17 cellular contexts compared by ENCODE assay signal in the genomic region with DNA sequence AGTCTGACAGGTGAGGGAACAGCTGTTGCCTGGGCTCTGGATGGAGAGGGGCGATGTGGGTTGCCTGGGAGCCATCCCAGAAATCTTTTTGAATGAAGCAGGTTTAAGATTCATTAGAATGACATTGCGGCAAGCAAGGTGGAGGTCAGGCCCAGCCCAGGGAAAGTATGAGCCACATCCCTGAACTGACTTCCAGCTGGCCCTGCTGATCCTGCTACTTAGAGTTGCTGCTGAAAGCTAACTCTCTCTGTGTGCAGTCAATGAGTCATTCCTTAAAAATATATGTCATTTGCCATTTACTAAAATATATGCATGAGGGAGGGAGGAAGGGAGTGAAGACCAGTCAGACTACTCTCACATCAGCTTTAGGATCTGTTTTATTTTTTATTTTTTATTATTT. TPM values are rescaled to one million over a fixed set of nuclear protein-coding genes. Genes with fewer than 3 reads are reported as not detected.
DNase-seq lines count a peak whose midpoint lies in the region; ATAC-seq, FAIRE-seq and TF ChIP-seq lines count a peak whose summit lies in the region.
"Had no signal": no experiment of that assay in that cellular context is flagged by ENCODE, and none has a peak within 500 bp of the region (broad histone marks: within the 10 kb centered on the region; RNA-seq: fewer than 3 reads in every experiment).

No MANE protein-coding gene starts in this region.

- peak in 1 of 5 donors; percentile 35 for DNase-seq in heart left ventricle
- no peak for DNase-seq in left ventricle myocardium inferior
- peak; percentile 11 to 15 for DNase-seq in SJCRH30
- DNase-seq in fibroblast of mammary gland (ENCODE audit: low read depth), result peak; percentile 29
- DNase-seq in right lobe of liver, result no peak
- no peak for DNase-seq in anterior cingulate cortex (lab: John Stamatoyannopoulos, UW)
- no peak for DNase-seq in pancreas
- DNase-seq: activated B cell treated with CpG ODN at 0.5 μM for 24 hours; activated CD8-positive, alpha-beta memory T cell treated with anti-CD3 and anti-CD28 coated beads, Interleukin-2, amount 10 ng/mL, durations not matched to agents 7 days and 5 days; activated naive CD4-positive, alpha-beta T cell; CD4-positive, alpha-beta T cell; lower lobe of right lung; nephron progenitor cell; NK-92 treated with Interleukin-12 subunit alpha and Interleukin-12 subunit beta, amount 100 ng/mL, for 24 hours had no signal

- ATAC-seq in heart left ventricle (peak in 3 of 4 donors; percentile 63 to 84 (median 68)), right lobe of liver (no peak), HG03045 (IDR thresholded peaks at IDR 0.05; ENCODE audit: unreplicated experiment) (no peak), pancreas (no peak)
- ATAC-seq: activated CD8-positive, alpha-beta memory T cell treated with anti-CD3 and anti-CD28 coated beads, Interleukin-2, amount 10 ng/mL, durations not matched to agents 7 days and 5 days; lower lobe of right lung had no signal

- intact Hi-C loops in heart left ventricle (cut with DNase I) (loop anchor here in 1 of 10 donors (10.0 kb wide), 1 partner anchor 58 kb away; no protein-coding TSS in a partner anchor), left ventricle myocardium inferior (cut with micrococcal nuclease) (no loop called here), right lobe of liver (cut with DNase I) (no loop called here), pancreas (cut with DNase I) (no loop called here)

- FAIRE-seq in pancreas (lab: Jason Lieb, UNC), result no peak
- FAIRE-seq: A204.1, H1 had no signal

- H3K9me3 ChIP-seq in heart left ventricle (no peaks in the 10 kb centered on the region), left ventricle myocardium inferior (replicated peaks) (no peaks in the 10 kb centered on the region), SJCRH30 (replicated peaks) (no peaks in the 10 kb centered on the region), right lobe of liver (no peaks in the 10 kb centered on the region), pancreas (no peaks in the 10 kb centered on the region)
- H3K9me3 ChIP-seq: lower lobe of right lung had no signal

- TF ChIP-seq CTCF in heart left ventricle (IDR thresholded peaks at IDR 0.05) (no peak), left ventricle myocardium inferior (IDR thresholded peaks at IDR 0.05; ENCODE audit: borderline replicate concordance) (no peak), fibroblast of mammary gland (conservative IDR thresholded peaks at IDR 0.05; ENCODE audit: control insufficient read depth, insufficient read depth, low read depth, low read length) (no peak), right lobe of liver (IDR thresholded peaks at IDR 0.05) (no peak), pancreas (IDR thresholded peaks at IDR 0.05) (no peak)

- H3K4me1 ChIP-seq in heart left ventricle (peaks cover 0 to 10% (median 0%) of the 10 kb centered on the region in 12 donors), left ventricle myocardium inferior (no peaks in the 10 kb centered on the region), SJCRH30 (no peaks in the 10 kb centered on the region), right lobe of liver (no peaks in the 10 kb centered on the region), pancreas (no peaks in the 10 kb centered on the region)
- H3K4me1 ChIP-seq: lower lobe of right lung had no signal

- no peak for TF ChIP-seq POLR2A in heart left ventricle (IDR thresholded peaks at IDR 0.05)
- TF ChIP-seq POLR2A in right lobe of liver (IDR thresholded peaks at IDR 0.05), result no peak

- H3K27ac ChIP-seq in heart left ventricle (no peak overlapping the region), left ventricle myocardium inferior (replicated peaks) (no peak overlapping the region), SJCRH30 (no peak overlapping the region), right lobe of liver (no peak overlapping the region), pancreas (no peak overlapping the region)
- H3K27ac ChIP-seq: lower lobe of right lung had no signal

- H3K4me3 ChIP-seq in heart left ventricle, result no peak overlapping the region
- no peak overlapping the region for H3K4me3 ChIP-seq in left ventricle myocardium inferior
- H3K4me3 ChIP-seq in SJCRH30, result no peak overlapping the region
- no peak overlapping the region for H3K4me3 ChIP-seq in fibroblast of mammary gland (ENCODE audit: control insufficient read depth, low read depth, low read length)
- H3K4me3 ChIP-seq in right lobe of liver, result no peak overlapping the region
- H3K4me3 ChIP-seq in pancreas, result no peak overlapping the region
- H3K4me3 ChIP-seq: lower lobe of right lung had no signal

- H3K36me3 ChIP-seq in heart left ventricle, result no peaks in the 10 kb centered on the region
- H3K36me3 ChIP-seq in left ventricle myocardium inferior, result no peaks in the 10 kb centered on the region
- H3K36me3 ChIP-seq in SJCRH30, result no peaks in the 10 kb centered on the region
- no peaks in the 10 kb centered on the region for H3K36me3 ChIP-seq in right lobe of liver
- H3K36me3 ChIP-seq in pancreas, result no peaks in the 10 kb centered on the region
- H3K36me3 ChIP-seq: lower lobe of right lung had no signal

- WGBS in heart left ventricle, 4 donors, result 87 to 94% (median 91%) methylated on average over 2 of the region's 2 CpGs
- 75% methylated on average over 1 of the region's 2 CpGs for WGBS in right lobe of liver (ENCODE audit: insufficient coverage, low coverage, low lambda C conversion rate, missing lambda C conversion rate)
- WGBS in pancreas, 2 donors, result 95 to 97% methylated on average over 2 of the region's 2 CpGs

- no peaks in the 10 kb centered on the region for H3K27me3 ChIP-seq in heart left ventricle
- no peaks in the 10 kb centered on the region for H3K27me3 ChIP-seq in left ventricle myocardium inferior (ENCODE audit: low read depth)
- H3K27me3 ChIP-seq in SJCRH30, result peaks cover 7% of the 10 kb centered on the region; the same call in 1 of the 2 replicates
- H3K27me3 ChIP-seq in right lobe of liver, result no peaks in the 10 kb centered on the region
- no peaks in the 10 kb centered on the region for H3K27me3 ChIP-seq in pancreas

RNA-seq across cellular contexts. Expression of a gene that starts 54.3 kb away (rescaled TPM):
- total RNA-seq in heart left ventricle (10 to 100 TPM; 13.8 to 39.3 (median 28.9) TPM), left ventricle myocardium inferior (20.3 TPM), right lobe of liver (10 to 100 TPM; 13.3 to 20.4 (median 18.4) TPM), pancreas (10 to 100 TPM; 14.3 to 26.2 (median 16.0) TPM)
- polyA plus RNA-seq in heart left ventricle (10 to 100 TPM in 1 of 2 donors, 1 to 10 TPM in 1; 6.5 to 11.7 TPM), pancreas (1 to 10 TPM; 4.8 to 9.8 TPM)
- total RNA-seq in SJCRH30 (2014; rRNA removed; shearing (Covaris generic)), result 24.6 and 27.8 TPM in 2 replicates

Comparison
In these comparisons a context has a peak if more than half of its experiments do, and no peak if none do; other contexts are left out.
1. ATAC-seq: peak in heart left ventricle (3 of 4); none in right lobe of liver (0 of 4), HG03045 (single experiment) and pancreas (0 of 4).
2. DNase-seq: peak in SJCRH30 (2 of 2) and fibroblast of mammary gland (single experiment); none in left ventricle myocardium inferior (single experiment), right lobe of liver (0 of 3), anterior cingulate cortex (0 of 58) and pancreas (0 of 6).